In the genomic region with DNA sequence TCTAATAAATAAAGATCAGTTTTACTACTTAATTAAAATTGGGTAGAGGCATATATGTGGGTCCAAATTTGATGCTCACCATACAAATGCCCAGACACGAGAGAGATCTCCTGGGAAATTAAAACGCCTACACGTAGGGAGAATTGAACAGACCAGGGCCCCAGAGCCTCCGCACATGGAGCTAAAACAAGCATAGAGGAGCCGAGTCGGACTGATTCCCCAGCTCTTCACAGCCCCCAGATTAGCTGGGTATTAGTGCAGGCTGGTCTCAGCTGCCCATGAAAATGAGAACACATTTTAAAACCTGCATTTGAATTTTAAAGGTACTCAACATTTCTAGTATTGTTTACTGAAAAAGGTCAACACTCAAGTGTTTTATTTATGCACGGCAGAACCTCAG, we compare ENCODE assay signal across 22 cellular contexts.
"Had no signal": no experiment of that assay in that cellular context is flagged by ENCODE, and none has a peak within 500 bp of the region (broad histone marks: within the 10 kb centered on the region; RNA-seq: fewer than 3 reads in every experiment).

No MANE protein-coding gene starts in this region.

- H3K27ac ChIP-seq: coronary artery, dorsolateral prefrontal cortex, left lung, lower lobe of right lung, right atrium auricular region, transverse colon had no signal

- DNase-seq: activated CD4-positive, alpha-beta T cell treated with anti-CD3 and anti-CD28 coated beads for 4 hours; activated CD4-positive, alpha-beta T cell treated with anti-CD3 and anti-CD28 coated beads, Interleukin-2, amount 50 U/mL, for 4 hours; activated CD8-positive, alpha-beta memory T cell treated with anti-CD3 and anti-CD28 coated beads for 24 hours; activated effector memory CD4-positive, alpha-beta T cell treated with Interleukin-2 at 50 U/mL for 16 hours; activated naive CD4-positive, alpha-beta T cell treated with Interleukin-2 at 50 U/mL for 16 hours; anterior cingulate cortex; cerebellar nuclear complex; dorsolateral prefrontal cortex; effector memory CD4-positive, alpha-beta T cell; left lung; lower lobe of right lung; mesenchymal stem cell; naive thymus-derived CD8-positive, alpha-beta T cell; occipital lobe; stimulated activated CD4-positive, alpha-beta T cell treated with anti-CD3 and anti-CD28 coated beads, Interleukin-15, amount 100 ng/mL, for 24 hours; stimulated activated CD4-positive, alpha-beta T cell treated with anti-CD3 and anti-CD28 coated beads, Interleukin-2, amount 100 ng/mL, for 24 hours; stimulated activated naive CD4-positive, alpha-beta T cell; transverse colon had no signal

- H3K27me3 ChIP-seq: dorsolateral prefrontal cortex, left lung, right atrium auricular region, transverse colon had no signal

- H3K36me3 Mint-ChIP-seq: activated naive CD8-positive, alpha-beta T cell; naive thymus-derived CD8-positive, alpha-beta T cell had no signal

- H3K4me1 Mint-ChIP-seq: naive thymus-derived CD8-positive, alpha-beta T cell had no signal

- H3K9me3 ChIP-seq: left lung, lower lobe of right lung, right atrium auricular region, transverse colon had no signal

- H3K4me3 Mint-ChIP-seq: activated naive CD8-positive, alpha-beta T cell; naive thymus-derived CD8-positive, alpha-beta T cell; neural crest cell had no signal

- H3K4me1 ChIP-seq: left lung, lower lobe of right lung, right atrium auricular region, transverse colon had no signal

- H3K27ac Mint-ChIP-seq: activated naive CD8-positive, alpha-beta T cell; naive thymus-derived CD8-positive, alpha-beta T cell had no signal

- H3K4me3 ChIP-seq: coronary artery, left lung, lower lobe of right lung, right atrium auricular region, transverse colon had no signal

- H3K27me3 Mint-ChIP-seq: activated naive CD8-positive, alpha-beta T cell had no signal

- ATAC-seq: left lung; lower lobe of right lung; naive thymus-derived CD8-positive, alpha-beta T cell had no signal

- H3K9me3 Mint-ChIP-seq: naive thymus-derived CD8-positive, alpha-beta T cell; neural crest cell had no signal
